17 cellular contexts compared by ENCODE assay signal in genomic region chr19:45057444-45057843, GRCh38. TPM values are rescaled to one million over a fixed set of nuclear protein-coding genes. Genes with fewer than 3 reads are reported as not detected.
DNase-seq lines count a peak whose midpoint lies in the region; ATAC-seq and TF ChIP-seq lines count a peak whose summit lies in the region.
"Had no signal": no experiment of that assay in that cellular context is flagged by ENCODE, and none has a peak within 500 bp of the region (broad histone marks: within the 10 kb centered on the region; RNA-seq: fewer than 3 reads in every experiment).

No MANE protein-coding gene starts in this region.

- no peak overlapping the region for H2AFZ ChIP-seq in OCI-LY7 (ENCODE audit: low read length)
- H2AFZ ChIP-seq: GM23248 had no signal

- H3K4me2 ChIP-seq in OCI-LY7 (ENCODE audit: low read length), result no peak overlapping the region
- H3K4me2 ChIP-seq: BLaER1 treated with 17β-estradiol and CSF1 and Interleukin-3, amounts not matched to agents 10 nM and 100 nM had no signal

- H3K27ac ChIP-seq in OCI-LY7 (ENCODE audit: low read depth, low read length, poor library complexity, severe bottlenecking) (peak overlapping the region; percentile 43), aorta (ENCODE audit: low read depth in 1 of 2, low read length in 2 of 2) (no peak overlapping the region)
- H3K27ac ChIP-seq: 22Rv1, GM23248 had no signal

- H3K27me3 Mint-ChIP-seq in activated CD4-positive, alpha-beta T cell treated with anti-CD3 and anti-CD28 coated beads, Interleukin-2, amount 10 ng/mL, durations not matched to agents 7 days and 5 days, result no peaks in the 10 kb centered on the region
- H3K27me3 Mint-ChIP-seq in stimulated activated naive B cell treated with anti-CD40 and anti-IgM and Interleukin-4, amounts not matched to agents 10 μg/mL and 1 μg/mL and 100 μg/mL, for 72 hours, result no peaks in the 10 kb centered on the region

- H3K79me2 ChIP-seq in OCI-LY7 (ENCODE audit: insufficient read depth, low read depth, low read length), result peaks cover 12% of the 10 kb centered on the region

- H3K9me3 ChIP-seq in OCI-LY7 (ENCODE audit: low read length) (no peaks in the 10 kb centered on the region), aorta (ENCODE audit: control insufficient read depth, low read length) (no peaks in the 10 kb centered on the region)
- H3K9me3 ChIP-seq: BLaER1 treated with 17β-estradiol and CSF1 and Interleukin-3, amounts not matched to agents 10 nM and 100 nM had no signal

- H3K4me3 Mint-ChIP-seq in activated CD4-positive, alpha-beta T cell treated with anti-CD3 and anti-CD28 coated beads, Interleukin-2, amount 10 ng/mL, durations not matched to agents 7 days and 5 days, result no peak overlapping the region
- H3K4me3 Mint-ChIP-seq in stimulated activated naive B cell treated with anti-CD40 and anti-IgM and Interleukin-4, amounts not matched to agents 10 μg/mL and 1 μg/mL and 100 μg/mL, for 72 hours, result no peak overlapping the region
- H3K4me3 Mint-ChIP-seq: HFFc6 had no signal

- H3K27me3 ChIP-seq in aorta (ENCODE audit: control insufficient read depth in 1 of 2, insufficient read depth in 2 of 2, low read length in 1 of 2), result no peaks in the 10 kb centered on the region
- H3K27me3 ChIP-seq: BLaER1 treated with 17β-estradiol and CSF1 and Interleukin-3, amounts not matched to agents 10 nM and 100 nM had no signal

- no peaks in the 10 kb centered on the region for H4K20me1 ChIP-seq in OCI-LY7 (ENCODE audit: insufficient read depth, low read length)

- BruUV-seq in OCI-LY7 (replicated peaks; lab: Mats Ljungman, UMichigan), result no TSS peak

- peaks cover 2% of the 10 kb centered on the region for H3K4me1 Mint-ChIP-seq in activated CD4-positive, alpha-beta T cell treated with anti-CD3 and anti-CD28 coated beads, Interleukin-2, amount 10 ng/mL, durations not matched to agents 7 days and 5 days
- peaks cover 33 to 45% of the 10 kb centered on the region in 2 donors for H3K4me1 Mint-ChIP-seq in stimulated activated naive B cell treated with anti-CD40 and anti-IgM and Interleukin-4, amounts not matched to agents 10 μg/mL and 1 μg/mL and 100 μg/mL, for 72 hours

- H3K27ac Mint-ChIP-seq in activated CD4-positive, alpha-beta T cell treated with anti-CD3 and anti-CD28 coated beads, Interleukin-2, amount 10 ng/mL, durations not matched to agents 7 days and 5 days, result peak overlapping the region; percentile 54
- peak overlapping the region; percentile 66 for H3K27ac Mint-ChIP-seq in stimulated activated naive B cell treated with anti-CD40 and anti-IgM and Interleukin-4, amounts not matched to agents 10 μg/mL and 1 μg/mL and 100 μg/mL, for 72 hours
- H3K27ac Mint-ChIP-seq: HFFc6 had no signal

- ATAC-seq in stimulated activated naive B cell treated with anti-CD40 and anti-IgM and Interleukin-4, amounts not matched to agents 10 μg/mL and 1 μg/mL and 100 μg/mL, for 72 hours (replicated peaks), result no peak
- no peak for ATAC-seq in aorta (ENCODE audit: low FRiP score)
- ATAC-seq: SK-N-SH treated with all-trans-retinoic acid at 6 μM for 48 hours had no signal

- H3K36me3 ChIP-seq in OCI-LY7 (ENCODE audit: insufficient read depth, low read length) (peaks cover 97% of the 10 kb centered on the region), aorta (ENCODE audit: control insufficient read depth in 1 of 2, insufficient read depth in 2 of 2, low read length in 1 of 2) (peaks cover 7 to 17% of the 10 kb centered on the region in 2 donors)

- POLR2A ChIA-PET in activated CD4-positive, alpha-beta T cell treated with anti-CD3 and anti-CD28 coated beads, Interleukin-2, amount 10 ng/mL, durations not matched to agents 7 days and 5 days (lab: Charles Lee), result no interaction called here
- POLR2A ChIA-PET in OCI-LY7 (lab: Charles Lee), result interaction anchor here (0.6 to 1.0 kb wide), 2 partner anchors 8 to 1794 kb away, joined by 3 read pairs; no protein-coding TSS in a partner anchor

- CTCF ChIA-PET in activated CD4-positive, alpha-beta T cell treated with anti-CD3 and anti-CD28 coated beads, Interleukin-2, amount 10 ng/mL, durations not matched to agents 7 days and 5 days (lab: Charles Lee), result interaction anchor here (1.0 kb wide), 1 partner anchor 28 kb away, joined by 4 read pairs; no protein-coding TSS in a partner anchor
- CTCF ChIA-PET in OCI-LY7 (lab: Charles Lee; ENCODE audit: unreplicated experiment), result interaction anchor here (0.9 kb wide), 1 partner anchor 50 kb away, joined by 3 read pairs; no protein-coding TSS in a partner anchor

- TF ChIP-seq CTCF in OCI-LY7 (conservative IDR thresholded peaks at IDR 0.05; ENCODE audit: low read length), result no peak

- no peak overlapping the region for H3K4me3 ChIP-seq in OCI-LY7 (ENCODE audit: low read depth, low read length, poor library complexity, severe bottlenecking)
- H3K4me3 ChIP-seq in aorta (ENCODE audit: low read length in 2 of 2), result no peak overlapping the region
- H3K4me3 ChIP-seq: BLaER1 treated with 17β-estradiol and CSF1 and Interleukin-3, amounts not matched to agents 10 nM and 100 nM; GM23248 had no signal

- H3K9me3 Mint-ChIP-seq in activated CD4-positive, alpha-beta T cell treated with anti-CD3 and anti-CD28 coated beads, Interleukin-2, amount 10 ng/mL, durations not matched to agents 7 days and 5 days, result no peaks in the 10 kb centered on the region
- H3K9me3 Mint-ChIP-seq in stimulated activated naive B cell treated with anti-CD40 and anti-IgM and Interleukin-4, amounts not matched to agents 10 μg/mL and 1 μg/mL and 100 μg/mL, for 72 hours, result no peaks in the 10 kb centered on the region
- H3K9me3 Mint-ChIP-seq: HFFc6 had no signal

- intact Hi-C loops in OCI-LY7 (cut with micrococcal nuclease; ENCODE audit: unreplicated experiment) (no loop called here), aorta (cut with DNase I) (no loop called here)

- WGBS in aorta, 2 donors, result 84 to 91% methylated on average over 7 to 9 of the region's 9 CpGs

- peaks cover 32% of the 10 kb centered on the region for H3K36me3 Mint-ChIP-seq in activated CD4-positive, alpha-beta T cell treated with anti-CD3 and anti-CD28 coated beads, Interleukin-2, amount 10 ng/mL, durations not matched to agents 7 days and 5 days (ENCODE audit: low read depth)
- peaks cover 38 to 64% of the 10 kb centered on the region in 2 donors for H3K36me3 Mint-ChIP-seq in stimulated activated naive B cell treated with anti-CD40 and anti-IgM and Interleukin-4, amounts not matched to agents 10 μg/mL and 1 μg/mL and 100 μg/mL, for 72 hours

- H3K4me1 ChIP-seq in OCI-LY7 (ENCODE audit: insufficient read depth, low read length, poor library complexity, severe bottlenecking), result peaks cover 34% of the 10 kb centered on the region
- no peaks in the 10 kb centered on the region for H3K4me1 ChIP-seq in aorta (ENCODE audit: control insufficient read depth in 1 of 2, insufficient read depth in 2 of 2, low read length in 2 of 2)

- no peaks in the 10 kb centered on the region for H3K9me2 ChIP-seq in OCI-LY7 (ENCODE audit: insufficient read depth, low read length)

- DNase-seq in activated CD4-positive, alpha-beta T cell treated with anti-CD3 and anti-CD28 coated beads, Interleukin-2, amount 10 ng/mL, durations not matched to agents 7 days and 5 days, result no peak
- no peak for DNase-seq in activated CD4-positive, alpha-beta T cell treated with anti-CD3 and anti-CD28 coated beads, Interleukin-2, amount 50 U/mL, for 48 hours
- no peak for DNase-seq in OCI-LY7 (ENCODE audit: low spot score)
- DNase-seq in islet precursor cell, result peak; percentile 40
- no peak for DNase-seq in stimulated activated naive B cell treated with anti-CD40 and anti-IgM and Interleukin-4, amounts not matched to agents 10 μg/mL and 1 μg/mL and 100 μg/mL, for 72 hours
- no peak for DNase-seq in iPS-NIHi7 (ENCODE audit: extremely low spot score)
- no peak for DNase-seq in aorta
- no peak for DNase-seq in NCI-H345 (lab: John Stamatoyannopoulos, UW)
- DNase-seq: DMS79 treated with DMSO at 0.1 percent for 48 hours, GM23248, HFFc6, NCI-H1092, NCI-H524, SHP77 treated with DMSO at 0.1 percent for 48 hours had no signal

RNA-seq across cellular contexts. Expression of gene CLASRP, which starts 18.6 kb away (rescaled TPM):
- 100 to 1,000 TPM; 101 to 109 TPM for total RNA-seq in activated CD4-positive, alpha-beta T cell treated with anti-CD3 and anti-CD28 coated beads, Interleukin-2, amount 10 ng/mL, durations not matched to agents 7 days and 5 days
- 142 and 152 TPM in 2 replicates for total RNA-seq in OCI-LY7 (2014; rRNA removed; shearing (Covaris generic))
- 166 and 181 TPM in 2 replicates for total RNA-seq in OCI-LY7 (2022)
- total RNA-seq in aorta, result 100 to 1,000 TPM in 1 of 2 donors, 10 to 100 TPM in 1; 79.9 to 105 TPM
- 100 to 1,000 TPM in 1 of 2 donors, 10 to 100 TPM in 1; 18.2 to 209 TPM for polyA plus RNA-seq in aorta

RNA-seq across cellular contexts. Expression of gene ZNF296, which starts 18.8 kb away (rescaled TPM):
- total RNA-seq in activated CD4-positive, alpha-beta T cell treated with anti-CD3 and anti-CD28 coated beads, Interleukin-2, amount 10 ng/mL, durations not matched to agents 7 days and 5 days, result 1 to 10 TPM; 4.0 to 4.1 TPM
- 10.6 and 13.5 TPM in 2 replicates for total RNA-seq in OCI-LY7 (2014; rRNA removed; shearing (Covaris generic))
- total RNA-seq in OCI-LY7 (2022) (31.4 and 31.6 TPM in 2 replicates), aorta (under 1 TPM; 0.19 to 0.45 TPM)
- 1 to 10 TPM in 1 of 2 donors, under 1 TPM in 1; 0.38 to 1.1 TPM for polyA plus RNA-seq in aorta
- total RNA-seq: GM23248 had no signal
- polyA plus RNA-seq: GM23248 had no signal

RNA-seq across cellular contexts. Expression of gene GEMIN7, which starts 21.6 kb away (rescaled TPM):
- total RNA-seq in activated CD4-positive, alpha-beta T cell treated with anti-CD3 and anti-CD28 coated beads, Interleukin-2, amount 10 ng/mL, durations not matched to agents 7 days and 5 days, result 10 to 100 TPM; 27.1 to 30.0 TPM
- 45.2 and 60.0 TPM in 2 replicates for total RNA-seq in OCI-LY7 (2014; rRNA removed; shearing (Covaris generic))
- total RNA-seq in OCI-LY7 (2022) (38.8 and 46.3 TPM in 2 replicates), aorta (10 to 100 TPM in 1 of 2 donors, 1 to 10 TPM in 1; 8.0 to 12.3 TPM)
- 10 to 100 TPM in 1 of 2 donors, 1 to 10 TPM in 1; 6.4 to 13.5 TPM for polyA plus RNA-seq in aorta

RNA-seq across cellular contexts. Expression of gene PPP1R37, which starts 35.5 kb away (rescaled TPM):
- total RNA-seq in activated CD4-positive, alpha-beta T cell treated with anti-CD3 and anti-CD28 coated beads, Interleukin-2, amount 10 ng/mL, durations not matched to agents 7 days and 5 days, result 10 to 100 TPM; 21.1 to 21.7 TPM
- total RNA-seq in OCI-LY7 (2014; rRNA removed; shearing (Covaris generic)), result 35.5 and 48.6 TPM in 2 replicates
- 24.7 and 27.7 TPM in 2 replicates for total RNA-seq in OCI-LY7 (2022)
- 10 to 100 TPM; 12.1 to 22.7 TPM for total RNA-seq in aorta
- polyA plus RNA-seq in aorta, result 10 to 100 TPM in 1 of 2 donors, 1 to 10 TPM in 1; 7.1 to 16.8 TPM

RNA-seq across cellular contexts. Expression of gene RELB, which starts 56.2 kb away (rescaled TPM):
- total RNA-seq in activated CD4-positive, alpha-beta T cell treated with anti-CD3 and anti-CD28 coated beads, Interleukin-2, amount 10 ng/mL, durations not matched to agents 7 days and 5 days, result 10 to 100 TPM; 16.8 to 20.0 TPM
- total RNA-seq in OCI-LY7 (2014; rRNA removed; shearing (Covaris generic)), result 36.4 and 36.9 TPM in 2 replicates
- total RNA-seq in OCI-LY7 (2022) (51.1 and 61.7 TPM in 2 replicates), aorta (10 to 100 TPM; 20.2 to 30.0 TPM)
- polyA plus RNA-seq in aorta, result 10 to 100 TPM in 1 of 2 donors, 1 to 10 TPM in 1; 7.0 to 10.6 TPM
